28 cellular contexts compared by ENCODE assay signal in the genomic region with DNA sequence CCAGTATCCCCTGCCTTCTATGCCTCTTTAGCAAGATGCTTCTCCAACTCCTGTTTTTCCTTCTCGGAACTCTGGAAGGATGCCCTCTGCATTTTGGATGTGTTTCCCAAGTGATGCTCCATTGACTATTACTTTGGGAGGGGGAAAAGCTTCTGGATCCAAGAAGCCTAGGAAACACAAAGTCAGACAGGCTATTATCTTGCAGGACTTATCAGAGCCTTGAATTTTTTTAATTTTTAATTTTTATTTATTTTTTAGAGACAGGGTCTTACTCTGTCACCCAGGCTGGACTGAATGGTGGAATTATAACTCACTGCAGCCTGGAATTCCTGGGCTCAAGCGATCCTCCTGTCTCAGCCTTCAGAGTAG. TPM values are rescaled to one million over a fixed set of nuclear protein-coding genes. Genes with fewer than 3 reads are reported as not detected.
"Had no signal": no experiment of that assay in that cellular context is flagged by ENCODE, and none has a peak within 500 bp of the region (broad histone marks: within the 10 kb centered on the region; RNA-seq: fewer than 3 reads in every experiment).

No MANE protein-coding gene starts in this region.

- H3K27ac Mint-ChIP-seq: activated CD8-positive, alpha-beta T cell treated with anti-CD3 and anti-CD28 coated beads for 36 hours; activated naive CD4-positive, alpha-beta T cell treated with anti-CD3 and anti-CD28 coated beads, Interleukin-2, amount 50 U/mL, for 72 hours; activated naive CD8-positive, alpha-beta T cell treated with anti-CD3 and anti-CD28 coated beads, Interleukin-2, amount 50 U/mL, for 24 hours; activated T-helper 1 cell treated with anti-CD3 and anti-CD28 coated beads, Interleukin-12 subunit alpha, Interleukin-12 subunit beta, Interleukin-2, Interleukin-4 antibody, amounts not matched to agents 30 ng/mL and 10 ng/mL and 1 ng/mL, durations not matched to agents 14 hours and 24 hours and 36 hours; brain; T-helper 1 cell treated with Interleukin-12 subunit alpha and Interleukin-12 subunit beta and Interleukin-4 antibody, amounts not matched to agents 30 μg/mL and 1 μg/mL, for 36 hours had no signal

- H3K4me3 Mint-ChIP-seq: activated CD8-positive, alpha-beta T cell treated with anti-CD3 and anti-CD28 coated beads for 36 hours; activated naive CD8-positive, alpha-beta T cell treated with anti-CD3 and anti-CD28 coated beads, Interleukin-2, amount 50 U/mL, for 24 hours; activated T-helper 1 cell treated with anti-CD3 and anti-CD28 coated beads, Interleukin-12 subunit alpha, Interleukin-12 subunit beta, Interleukin-2, Interleukin-4 antibody, amounts not matched to agents 30 ng/mL and 10 ng/mL and 1 ng/mL, durations not matched to agents 14 hours and 24 hours and 36 hours; brain; T-helper 1 cell treated with Interleukin-12 subunit alpha and Interleukin-12 subunit beta and Interleukin-4 antibody, amounts not matched to agents 30 μg/mL and 1 μg/mL, for 36 hours had no signal

- DNase-seq: activated CD4-positive, alpha-beta T cell treated with anti-CD3 and anti-CD28 coated beads for 4 hours; activated CD8-positive, alpha-beta memory T cell treated with anti-CD3 and anti-CD28 coated beads, Interleukin-2, amount 50 U/mL, for 4 hours; activated CD8-positive, alpha-beta T cell treated with anti-CD3 and anti-CD28 coated beads for 36 hours; activated effector memory CD4-positive, alpha-beta T cell treated with Interleukin-2 at 50 U/mL for 16 hours; activated naive CD4-positive, alpha-beta T cell; activated naive CD8-positive, alpha-beta T cell treated with anti-CD3 and anti-CD28 coated beads, Interleukin-2, amount 50 U/mL, for 24 hours; amniotic stem cell; Kasumi-1; KBM-7; NCI-H1092; NCI-H1417; NCI-H1930; NCI-H2171; NCI-H2227 treated with DMSO at 0.1 percent for 48 hours; NCI-H526; NCI-H82; Peyer's patch; SHP77; SW 1271 had no signal

- H3K36me3 Mint-ChIP-seq: activated naive CD4-positive, alpha-beta T cell treated with anti-CD3 and anti-CD28 coated beads, Interleukin-2, amount 50 U/mL, for 72 hours; brain had no signal

- H3K36me3 ChIP-seq: Peyer's patch, SJSA1 had no signal

- H3K9me3 Mint-ChIP-seq: activated CD8-positive, alpha-beta T cell treated with anti-CD3 and anti-CD28 coated beads for 36 hours; activated naive CD4-positive, alpha-beta T cell treated with anti-CD3 and anti-CD28 coated beads, Interleukin-2, amount 50 U/mL, for 72 hours; activated naive CD8-positive, alpha-beta T cell treated with anti-CD3 and anti-CD28 coated beads, Interleukin-2, amount 50 U/mL, for 24 hours; activated T-helper 1 cell treated with anti-CD3 and anti-CD28 coated beads, Interleukin-12 subunit alpha, Interleukin-12 subunit beta, Interleukin-2, Interleukin-4 antibody, amounts not matched to agents 30 ng/mL and 10 ng/mL and 1 ng/mL, durations not matched to agents 14 hours and 24 hours and 36 hours; T-helper 1 cell treated with Interleukin-12 subunit alpha and Interleukin-12 subunit beta and Interleukin-4 antibody, amounts not matched to agents 30 μg/mL and 1 μg/mL, for 36 hours had no signal

- H3K27me3 ChIP-seq: Peyer's patch, SJSA1 had no signal

- ATAC-seq: activated CD4-positive, CD25-positive, alpha-beta regulatory T cell treated with anti-CD3 and anti-CD28 coated beads, Interleukin-2, amount 50 U/mL, for 24 hours; activated CD8-positive, alpha-beta T cell treated with anti-CD3 and anti-CD28 coated beads for 36 hours; activated naive CD4-positive, alpha-beta T cell treated with anti-CD3 and anti-CD28 coated beads, Interleukin-2, amount 50 U/mL, for 72 hours; activated naive CD8-positive, alpha-beta T cell treated with anti-CD3 and anti-CD28 coated beads, Interleukin-2, amount 50 U/mL, for 24 hours had no signal

- H3K9me3 ChIP-seq: Peyer's patch, SJSA1 had no signal

- H3K4me1 Mint-ChIP-seq: activated naive CD8-positive, alpha-beta T cell treated with anti-CD3 and anti-CD28 coated beads, Interleukin-2, amount 50 U/mL, for 24 hours had no signal

- H3K27ac ChIP-seq: Peyer's patch, RWPE1, SJSA1 had no signal

- H3K4me3 ChIP-seq: Peyer's patch, SJSA1 had no signal

- FAIRE-seq: astrocyte had no signal

RNA-seq across cellular contexts. Expression of a gene that starts 21.1 kb away (rescaled TPM):
- total RNA-seq: activated CD8-positive, alpha-beta T cell treated with anti-CD3 and anti-CD28 coated beads for 36 hours; activated naive CD4-positive, alpha-beta T cell treated with anti-CD3 and anti-CD28 coated beads, Interleukin-2, amount 50 U/mL, for 72 hours; activated T-helper 1 cell treated with anti-CD3 and anti-CD28 coated beads, Interleukin-12 subunit alpha, Interleukin-12 subunit beta, Interleukin-2, Interleukin-4 antibody, amounts not matched to agents 30 ng/mL and 10 ng/mL and 1 ng/mL, durations not matched to agents 14 hours and 24 hours and 36 hours; astrocyte; NCI-H460; Peyer's patch; SJSA1 had no signal

RNA-seq across cellular contexts. Expression of a gene that starts 39.7 kb away (rescaled TPM):
- total RNA-seq: activated CD8-positive, alpha-beta T cell treated with anti-CD3 and anti-CD28 coated beads for 36 hours had no signal

RNA-seq across cellular contexts. Expression of a gene that starts 51.2 kb away (rescaled TPM):
- total RNA-seq: activated T-helper 1 cell treated with anti-CD3 and anti-CD28 coated beads, Interleukin-12 subunit alpha, Interleukin-12 subunit beta, Interleukin-2, Interleukin-4 antibody, amounts not matched to agents 30 ng/mL and 10 ng/mL and 1 ng/mL, durations not matched to agents 14 hours and 24 hours and 36 hours had no signal
